ENCODE assay signal across 8 cellular contexts in the genomic region with DNA sequence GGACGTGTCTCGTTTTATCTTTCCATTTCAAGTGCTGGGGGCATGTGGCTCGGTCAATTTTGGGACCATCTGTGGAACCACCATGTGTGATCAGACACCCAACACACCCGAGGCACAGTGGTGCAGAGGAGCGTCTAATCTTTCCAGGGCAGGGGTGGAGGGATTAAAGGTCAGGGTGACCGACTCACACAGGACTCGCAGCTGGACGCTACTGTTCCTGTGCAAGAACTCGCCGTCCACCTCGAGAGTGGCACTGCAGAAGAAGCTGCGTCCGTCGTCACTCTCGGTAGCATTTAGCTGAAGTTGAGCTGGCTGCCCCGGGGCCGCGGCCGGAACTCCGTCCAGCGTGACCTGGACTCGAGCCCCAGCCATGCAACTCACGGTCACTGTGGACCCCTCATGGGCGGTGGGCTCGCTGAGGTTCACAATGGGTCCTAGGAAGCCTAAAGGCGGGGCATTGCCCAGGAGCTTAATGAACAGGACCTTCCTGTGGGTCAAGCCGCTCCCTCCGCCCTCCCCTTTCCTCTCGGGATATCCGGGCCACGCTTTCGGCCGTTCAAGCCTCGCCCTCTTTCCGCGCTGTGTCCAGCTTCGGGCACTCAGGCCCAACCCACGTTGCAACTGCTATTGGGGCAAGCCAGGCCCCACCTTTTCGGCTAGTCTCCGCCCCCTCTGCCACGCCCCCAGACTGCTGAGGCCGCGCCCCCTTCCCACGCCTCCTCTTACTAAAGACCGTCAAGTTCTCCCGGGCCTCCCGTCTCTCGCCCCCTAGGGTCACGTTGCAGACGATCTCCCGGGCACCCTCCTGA.
DNase-seq lines count a peak whose midpoint lies in the region; ATAC-seq lines count a peak whose summit lies in the region.

No MANE protein-coding gene starts in this region.

- H3K9ac ChIP-seq in muscle layer of colon (ENCODE audit: low read length) (peak overlapping the region; percentile 20), stomach smooth muscle (ENCODE audit: low read length in 2 of 2) (peak overlapping the region; percentile 50 to 55)

- H3K27me3 ChIP-seq in muscle layer of colon (ENCODE audit: control insufficient read depth in 1 of 2, insufficient read depth in 2 of 2, low read length in 2 of 2) (no peaks in the 10 kb centered on the region), stomach smooth muscle (ENCODE audit: control insufficient read depth in 1 of 2, insufficient read depth in 2 of 2, low read length in 2 of 2) (no peaks in the 10 kb centered on the region)

- peaks cover 23% of the 10 kb centered on the region for H3K4me1 ChIP-seq in muscle layer of colon (ENCODE audit: insufficient read depth, low read length)
- peaks cover 31% of the 10 kb centered on the region for H3K4me1 ChIP-seq in stomach smooth muscle (ENCODE audit: control insufficient read depth, insufficient read depth, low read length)

- ATAC-seq in HG03097 (IDR thresholded peaks at IDR 0.05; ENCODE audit: low FRiP score, unreplicated experiment), result no peak

- peak; percentile 35 to 61 for DNase-seq in activated CD4-positive, alpha-beta T cell treated with anti-CD3 and anti-CD28 coated beads for 24 hours (ENCODE audit: low read depth in 2 of 2)
- no peak for DNase-seq in activated CD4-positive, alpha-beta T cell treated with anti-CD3 and anti-CD28 coated beads, Interleukin-2, amount 50 U/mL, for 4 hours
- peak; percentile 2 for DNase-seq in NCI-H446 treated with DMSO at 0.1 percent for 48 hours (lab: John Stamatoyannopoulos, UW)
- DNase-seq in activated CD8-positive, alpha-beta memory T cell treated with anti-CD3 and anti-CD28 coated beads, Interleukin-2, amount 50 U/mL, for 4 hours, result peak; percentile 40
- peak; percentile 96 for DNase-seq in fibroblast of gingiva (ENCODE audit: low read depth)

- H3K36me3 ChIP-seq in muscle layer of colon (ENCODE audit: insufficient read depth, low read length), result peaks cover 9% of the 10 kb centered on the region
- peaks cover 6 to 8% of the 10 kb centered on the region in 2 donors for H3K36me3 ChIP-seq in stomach smooth muscle (ENCODE audit: control insufficient read depth in 2 of 2, insufficient read depth in 2 of 2, low read length in 2 of 2)

- H3K9me3 ChIP-seq in muscle layer of colon (ENCODE audit: low read length) (no peaks in the 10 kb centered on the region), stomach smooth muscle (ENCODE audit: control insufficient read depth in 2 of 2, low read length in 2 of 2) (no peaks in the 10 kb centered on the region)

- H3K4me3 ChIP-seq in muscle layer of colon (ENCODE audit: low read depth in 1 of 2, low read length in 2 of 2) (peak overlapping the region; percentile 24 to 78), stomach smooth muscle (ENCODE audit: low read length in 2 of 2) (peak overlapping the region; percentile 89 to 91)

- no peak overlapping the region for H3K27ac ChIP-seq in muscle layer of colon (ENCODE audit: low read depth, low read length)
- H3K27ac ChIP-seq in stomach smooth muscle (ENCODE audit: low read length), result no peak overlapping the region

Comparison
In these comparisons a context has a peak if more than half of its experiments do, and no peak if none do; other contexts are left out.
1. DNase-seq: peak in activated CD4-positive, alpha-beta T cell treated with anti-CD3 and anti-CD28 coated beads for 24 hours (2 of 2), NCI-H446 treated with DMSO at 0.1 percent for 48 hours (single experiment), activated CD8-positive, alpha-beta memory T cell treated with anti-CD3 and anti-CD28 coated beads, Interleukin-2, amount 50 U/mL, for 4 hours (single experiment) and fibroblast of gingiva (single experiment); none in activated CD4-positive, alpha-beta T cell treated with anti-CD3 and anti-CD28 coated beads, Interleukin-2, amount 50 U/mL, for 4 hours (0 of 2).